In the genomic region with DNA sequence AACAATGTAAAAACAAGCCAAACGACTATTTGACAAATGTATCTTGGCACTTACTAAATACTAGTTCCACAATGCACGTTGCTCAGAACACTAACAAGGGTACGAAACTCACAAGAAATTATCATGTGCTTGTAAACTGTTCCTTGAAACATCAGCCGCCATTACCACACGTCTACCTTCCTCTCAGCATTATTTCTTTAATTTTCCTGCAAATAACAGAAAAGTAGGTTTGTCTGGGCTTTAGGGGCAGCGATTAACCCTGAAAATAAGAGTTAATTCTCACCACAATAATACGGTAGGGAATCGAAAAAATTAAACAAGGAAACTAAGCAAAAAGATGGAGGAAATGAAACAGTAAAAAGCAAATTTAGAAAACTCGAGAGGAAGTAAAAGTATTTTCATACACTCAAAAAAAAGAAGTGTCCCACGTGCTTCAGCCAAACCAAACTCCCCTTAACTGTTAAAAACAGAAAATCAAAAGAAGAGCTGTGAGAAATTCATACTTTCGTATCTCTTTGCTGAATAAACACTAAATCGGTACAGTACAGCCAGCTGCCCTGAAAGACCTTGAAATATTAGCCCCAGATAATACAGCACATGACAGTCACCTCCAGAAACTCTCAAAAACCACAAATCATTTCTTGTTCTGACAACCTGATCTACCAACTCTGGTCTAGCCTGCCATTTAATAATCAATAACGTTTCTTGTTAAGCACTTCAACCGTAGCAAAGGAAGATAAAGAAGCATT, we compare ENCODE assay signal across 8 cellular contexts. TPM values are rescaled to one million over a fixed set of nuclear protein-coding genes. Genes with fewer than 3 reads are reported as not detected.
A peak's percentile ranks its signal among the peaks of the same experiment; 100 is the strongest.
DNase-seq lines count a peak whose midpoint lies in the region; ATAC-seq, FAIRE-seq and TF ChIP-seq lines count a peak whose summit lies in the region.

No MANE protein-coding gene starts in this region.

- intact Hi-C loops in natural killer cell (cut with micrococcal nuclease), result no loop called here

- H4K20me1 ChIP-seq in MM.1S (ENCODE audit: insufficient read depth, low read length), result peaks cover 32% of the 10 kb centered on the region

- no peaks in the 10 kb centered on the region for H3K9me3 ChIP-seq in MM.1S (replicated peaks; ENCODE audit: insufficient read depth, low read length)

- H3K27me3 Mint-ChIP-seq in natural killer cell (ENCODE audit: low read depth in 2 of 2), result no peaks in the 10 kb centered on the region

- H3K9me2 ChIP-seq in MM.1S (replicated peaks; ENCODE audit: insufficient read depth, low read length), result no peaks in the 10 kb centered on the region

- H3K27me3 ChIP-seq in MM.1S (replicated peaks; ENCODE audit: insufficient read depth, low read length), result peaks cover 53% of the 10 kb centered on the region

- H2AFZ ChIP-seq in MM.1S (ENCODE audit: low read length), result 0 out of 2 replicates have a peak overlapping the region, but pooled peaks have one; percentile 28

- no peak for TF ChIP-seq POLR2A in H54 (IDR thresholded peaks at IDR 0.05; ENCODE audit: low read depth, low read length)

- H3K79me2 ChIP-seq in MM.1S (ENCODE audit: low read length), result peaks cover 43% of the 10 kb centered on the region

- peak overlapping the region; percentile 59; the same call in 1 of the 2 replicates for H3K27ac ChIP-seq in MM.1S (ENCODE audit: low read length)

- H3K4me1 Mint-ChIP-seq in natural killer cell, result peaks cover 65 to 67% of the 10 kb centered on the region in 2 donors

- H3K27ac Mint-ChIP-seq in natural killer cell, result peak overlapping the region; percentile 88 to 93

- TF ChIP-seq CTCF in MM.1S (IDR thresholded peaks at IDR 0.05; ENCODE audit: low read length) (no peak), choroid plexus epithelial cell (conservative IDR thresholded peaks at IDR 0.05; ENCODE audit: low read depth, low read length) (no peak), natural killer cell (IDR thresholded peaks at IDR 0.05) (no peak)

- ATAC-seq in GM18502 (IDR thresholded peaks at IDR 0.05; ENCODE audit: poor library complexity, unreplicated experiment), result peak; percentile 52
- ATAC-seq in GM21825 (IDR thresholded peaks at IDR 0.05; ENCODE audit: unreplicated experiment), result peak; percentile 49
- ATAC-seq in natural killer cell, result no peak

- FAIRE-seq in H54 (lab: Jason Lieb, UNC), result no peak

- H3K4me1 ChIP-seq in MM.1S (ENCODE audit: low read length), result peaks cover 36% of the 10 kb centered on the region

- H3K36me3 ChIP-seq in MM.1S (replicated peaks; ENCODE audit: insufficient read depth, low read length), result peaks cover 2% of the 10 kb centered on the region; the same call in 1 of the 2 replicates

- no peaks in the 10 kb centered on the region for H3K36me3 Mint-ChIP-seq in natural killer cell

- peak overlapping the region; percentile 59 for H3K9ac ChIP-seq in MM.1S (ENCODE audit: low read length)

- H3K4me3 Mint-ChIP-seq in natural killer cell, result peak overlapping the region; percentile 92

- peak; percentile 83 for DNase-seq in MM.1S
- no peak for DNase-seq in choroid plexus epithelial cell (ENCODE audit: low read depth)
- DNase-seq in natural killer cell, result no peak
- DNase-seq in H54 (ENCODE audit: insufficient read length, low spot score), result no peak
- no peak for DNase-seq in NCI-H345 treated with DMSO at 0.1 percent for 48 hours (lab: John Stamatoyannopoulos, UW; ENCODE audit: unreplicated experiment)
- DNase-seq in activated CD4-positive, alpha-beta T cell treated with anti-CD3 and anti-CD28 coated beads, Interleukin-2, amount 50 U/mL, for 48 hours, result no peak

- H3K9me3 Mint-ChIP-seq in natural killer cell, result no peaks in the 10 kb centered on the region

- H3K4me2 ChIP-seq in MM.1S (ENCODE audit: low read depth, low read length), result peak overlapping the region; percentile 63

- peaks cover 29% of the 10 kb centered on the region for H3F3A ChIP-seq in MM.1S (ENCODE audit: insufficient read depth, low read length)

- H3K4me3 ChIP-seq in MM.1S (ENCODE audit: low read length) (peak overlapping the region; percentile 75), choroid plexus epithelial cell (ENCODE audit: low read depth, low read length) (peak overlapping the region; percentile 95)

RNA-seq across cellular contexts. Expression of gene ARHGAP17, which starts 1.2 kb away (rescaled TPM):
- total RNA-seq in natural killer cell, result 10 to 100 TPM; 67.0 to 85.7 (median 84.7) TPM

Comparison
In these comparisons a context has a peak if more than half of its experiments do, and no peak if none do; other contexts are left out.
1. ATAC-seq: peak in GM18502 (single experiment) and GM21825 (single experiment); none in natural killer cell (0 of 3).